8 cellular contexts compared by ENCODE assay signal in the genomic region with DNA sequence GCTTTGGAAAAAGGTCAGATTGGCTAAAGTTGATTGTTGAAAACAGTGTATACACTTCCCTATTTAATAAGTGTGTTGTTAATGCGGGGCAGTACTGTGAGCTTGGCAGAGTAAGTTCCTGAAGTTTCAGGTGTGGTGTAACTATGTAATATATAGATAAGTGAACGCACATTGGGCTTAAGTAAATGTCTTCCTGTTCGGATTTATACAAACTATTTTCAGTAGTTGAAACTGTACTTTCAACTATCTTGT. TPM values are rescaled to one million over a fixed set of nuclear protein-coding genes. Genes with fewer than 3 reads are reported as not detected.
DNase-seq lines count a peak whose midpoint lies in the region; ATAC-seq and TF ChIP-seq lines count a peak whose summit lies in the region.

No MANE protein-coding gene starts in this region.

- H3K4me1 ChIP-seq in ES-I3 (ENCODE audit: insufficient read depth, low read length) (peaks cover 9% of the 10 kb centered on the region), RWPE2 (ENCODE audit: insufficient read depth, poor library complexity, severe bottlenecking) (peaks cover 18% of the 10 kb centered on the region), esophagus squamous epithelium (peaks cover 0 to 57% (median 29%) of the 10 kb centered on the region in 3 donors), prostate gland (replicated peaks) (peaks cover 10% of the 10 kb centered on the region)

- ATAC-seq in RWPE2 (ENCODE audit: low read depth) (no peak), HG02798 (IDR thresholded peaks at IDR 0.05; ENCODE audit: poor library complexity, unreplicated experiment) (no peak)

- no peaks in the 10 kb centered on the region for H3K9me3 ChIP-seq in ES-I3 (ENCODE audit: control insufficient read depth, insufficient read depth, low read length)
- no peaks in the 10 kb centered on the region for H3K9me3 ChIP-seq in RWPE2 (ENCODE audit: severe bottlenecking)
- H3K9me3 ChIP-seq in esophagus squamous epithelium: no peaks in the 10 kb centered on the region
- no peaks in the 10 kb centered on the region for H3K9me3 ChIP-seq in prostate gland

- H3K9ac ChIP-seq in ES-I3 (ENCODE audit: low read depth, low read length): peak overlapping the region; percentile 70

- peaks cover 45% of the 10 kb centered on the region for H3K36me3 ChIP-seq in ES-I3 (ENCODE audit: insufficient read depth, low read length)
- peaks cover 59% of the 10 kb centered on the region for H3K36me3 ChIP-seq in RWPE2 (ENCODE audit: low read depth)
- H3K36me3 ChIP-seq in esophagus squamous epithelium: peaks cover under 1 to 38% (median 4%) of the 10 kb centered on the region in 3 donors
- H3K36me3 ChIP-seq in prostate gland: no peaks in the 10 kb centered on the region

- H3K4me3 ChIP-seq in RWPE2 (ENCODE audit: severe bottlenecking): peak overlapping the region; percentile 92
- H3K4me3 ChIP-seq in esophagus squamous epithelium: peak overlapping the region; percentile 74 to 94 (median 81)
- H3K4me3 ChIP-seq in prostate gland: peak overlapping the region; percentile 79 to 97

- no peak for DNase-seq in RWPE2 (ENCODE audit: low spot score)
- DNase-seq in esophagus squamous epithelium (lab: John Stamatoyannopoulos, UW): no peak
- DNase-seq in prostate gland (ENCODE audit: low spot score): no peak
- no peak for DNase-seq in NCI-H1105 (lab: John Stamatoyannopoulos, UW)
- DNase-seq in ACHN: no peak
- no peak for DNase-seq in H4 (ENCODE audit: low spot score)

- H3K27ac ChIP-seq in RWPE2 (ENCODE audit: poor library complexity, severe bottlenecking): peak overlapping the region; percentile 91
- H3K27ac ChIP-seq in esophagus squamous epithelium: peak overlapping the region; percentile 94 to 99 (median 96)
- peak overlapping the region; percentile 98 to 99 for H3K27ac ChIP-seq in prostate gland

- in situ Hi-C loops in ACHN (cut with HindIII; ENCODE audit: low pct_ligation_motif_present, low pct_unique_long_range_greater_than_20kb, low sequenced_read_pairs): no loop called here

- H3K27me3 ChIP-seq in RWPE2 (ENCODE audit: insufficient read depth, poor library complexity, severe bottlenecking): no peaks in the 10 kb centered on the region
- H3K27me3 ChIP-seq in esophagus squamous epithelium: no peaks in the 10 kb centered on the region
- H3K27me3 ChIP-seq in prostate gland (replicated peaks; ENCODE audit: insufficient read depth): no peaks in the 10 kb centered on the region

- TF ChIP-seq POLR2A in esophagus squamous epithelium (IDR thresholded peaks at IDR 0.05): no peak
- TF ChIP-seq POLR2A in prostate gland (IDR thresholded peaks at IDR 0.05): no peak

- 1% methylated on average over 3 of the region's 3 CpGs for WGBS in esophagus squamous epithelium, 2 donors
- WGBS in prostate gland: 5% methylated on average over 3 of the region's 3 CpGs

- TF ChIP-seq CTCF in RWPE2 (IDR thresholded peaks at IDR 0.05; ENCODE audit: poor library complexity, severe bottlenecking): no peak
- TF ChIP-seq CTCF in esophagus squamous epithelium (IDR thresholded peaks at IDR 0.05): no peak
- TF ChIP-seq CTCF in prostate gland (IDR thresholded peaks at IDR 0.05): no peak

- intact Hi-C loops in esophagus squamous epithelium (cut with DNase I): no loop called here
- intact Hi-C loops in prostate gland (cut with DNase I): no loop called here

RNA-seq across cellular contexts. Expression of gene ZBTB37, which starts 0.9 kb away (rescaled TPM):
- total RNA-seq in esophagus squamous epithelium (1 to 10 TPM; 1.6 to 6.3 (median 3.3) TPM), prostate gland (10 to 100 TPM in 1 of 2 donors, 1 to 10 TPM in 1; 6.6 to 14.7 TPM)
- total RNA-seq in H4 (2014; rRNA removed; shearing (Covaris generic)): 2.0 and 2.3 TPM in 2 replicates

RNA-seq across cellular contexts. Expression of gene GAS5, which starts 1.2 kb away (rescaled TPM):
- total RNA-seq in esophagus squamous epithelium (100 to 1,000 TPM; 202 to 715 (median 315) TPM), prostate gland (100 to 1,000 TPM; 162 to 223 TPM)
- total RNA-seq in H4 (2014; rRNA removed; shearing (Covaris generic)): 335 and 341 TPM in 2 replicates

RNA-seq across cellular contexts. Expression of gene CENPL, which starts 44.4 kb away (rescaled TPM):
- total RNA-seq in esophagus squamous epithelium: 10 to 100 TPM in 1 of 4 donors, 1 to 10 TPM in 3; 3.6 to 18.2 (median 7.5) TPM
- total RNA-seq in prostate gland: 1 to 10 TPM; 5.7 to 9.4 TPM
- total RNA-seq in H4 (2014; rRNA removed; shearing (Covaris generic)): 25.0 and 27.6 TPM in 2 replicates

RNA-seq across cellular contexts. Expression of gene DARS2, which starts 44.6 kb away (rescaled TPM):
- total RNA-seq in esophagus squamous epithelium: 10 to 100 TPM in 2 of 4 donors, 1 to 10 TPM in 2; 6.6 to 14.7 (median 9.9) TPM
- total RNA-seq in prostate gland: 10 to 100 TPM; 11.3 to 18.1 TPM
- total RNA-seq in H4 (2014; rRNA removed; shearing (Covaris generic)): 24.7 and 27.8 TPM in 2 replicates

RNA-seq across cellular contexts. Expression of gene SERPINC1, which starts 48.1 kb away (rescaled TPM):
- total RNA-seq in esophagus squamous epithelium: not detected
- total RNA-seq in prostate gland: not detected
- not detected in 2 replicates for total RNA-seq in H4 (2014; rRNA removed; shearing (Covaris generic))
